Comparison of ENCODE assay signal across 12 cellular contexts in the genomic region with DNA sequence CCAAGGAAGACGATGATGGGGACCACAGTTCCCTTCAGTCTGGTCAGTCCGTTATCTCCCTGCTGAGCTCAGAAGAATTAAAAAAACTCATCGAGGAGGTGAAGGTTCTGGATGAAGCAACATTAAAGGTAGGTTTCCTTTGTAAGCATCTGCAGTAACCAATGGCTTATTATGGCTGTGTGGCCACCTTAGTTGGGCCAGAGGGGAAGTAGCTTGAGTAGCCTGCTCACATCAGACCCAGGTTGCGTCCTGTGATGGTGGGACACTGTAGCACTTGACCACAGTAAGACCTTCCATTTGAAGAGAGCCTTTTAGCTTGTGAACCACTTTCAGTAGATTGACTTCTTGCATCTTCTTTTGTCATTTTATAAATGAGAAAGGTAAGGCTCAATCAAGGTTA. TPM values are rescaled to one million over a fixed set of nuclear protein-coding genes. Genes with fewer than 3 reads are reported as not detected.
DNase-seq lines count a peak whose midpoint lies in the region; ATAC-seq and TF ChIP-seq lines count a peak whose summit lies in the region.
"Had no signal": no experiment of that assay in that cellular context is flagged by ENCODE, and none has a peak within 500 bp of the region (broad histone marks: within the 10 kb centered on the region; RNA-seq: fewer than 3 reads in every experiment).

No MANE protein-coding gene starts in this region.

- H3K4me1 Mint-ChIP-seq in activated T-cell treated with anti-CD3 and anti-CD28 coated beads, Interleukin-2, amount 50 U/mL, for 24 hours (ENCODE audit: low read depth) = peaks cover 98% of the 10 kb centered on the region
- peaks cover 45% of the 10 kb centered on the region for H3K4me1 Mint-ChIP-seq in activated T-helper 17 cell treated with anti-CD3 and anti-CD28 coated beads, Interleukin-2, amount 50 U/mL, for 72 hours
- H3K4me1 Mint-ChIP-seq in stimulated activated memory B cell treated with anti-CD40 and anti-IgM and Interleukin-4, amounts not matched to agents 10 μg/mL and 1 μg/mL and 100 μg/mL, for 72 hours = peaks cover 94% of the 10 kb centered on the region

- peak overlapping the region; percentile 93 for H3K27ac Mint-ChIP-seq in activated T-cell treated with anti-CD3 and anti-CD28 coated beads, Interleukin-2, amount 50 U/mL, for 24 hours
- peak overlapping the region; percentile 97 for H3K27ac Mint-ChIP-seq in activated T-helper 17 cell treated with anti-CD3 and anti-CD28 coated beads, Interleukin-2, amount 50 U/mL, for 72 hours
- peak overlapping the region; percentile 88 for H3K27ac Mint-ChIP-seq in stimulated activated memory B cell treated with anti-CD40 and anti-IgM and Interleukin-4, amounts not matched to agents 10 μg/mL and 1 μg/mL and 100 μg/mL, for 72 hours

- CTCF ChIA-PET in RWPE1 (lab: Yijun Ruan, JAX) = no interaction called here

- POLR2A ChIA-PET in RWPE1 (lab: Yijun Ruan, JAX; ENCODE audit: low non-redundant PET) = no interaction called here

- ATAC-seq in HG02943 (IDR thresholded peaks at IDR 0.05; ENCODE audit: low read depth, unreplicated experiment) = peak; percentile 18
- no peak for ATAC-seq in activated T-helper 17 cell treated with anti-CD3 and anti-CD28 coated beads, Interleukin-2, amount 50 U/mL, for 72 hours (replicated peaks)
- ATAC-seq in stimulated activated memory B cell treated with anti-CD40 and anti-IgM and Interleukin-4, amounts not matched to agents 10 μg/mL and 1 μg/mL and 100 μg/mL, for 72 hours = no peak

- peak overlapping the region; percentile 91 for H3K4me3 Mint-ChIP-seq in activated T-cell treated with anti-CD3 and anti-CD28 coated beads, Interleukin-2, amount 50 U/mL, for 24 hours
- peak overlapping the region; percentile 99 for H3K4me3 Mint-ChIP-seq in activated T-helper 17 cell treated with anti-CD3 and anti-CD28 coated beads, Interleukin-2, amount 50 U/mL, for 72 hours
- H3K4me3 Mint-ChIP-seq in stimulated activated memory B cell treated with anti-CD40 and anti-IgM and Interleukin-4, amounts not matched to agents 10 μg/mL and 1 μg/mL and 100 μg/mL, for 72 hours = peak overlapping the region; percentile 97

- no peak overlapping the region for H3K27ac ChIP-seq in RWPE1

- no peak for DNase-seq in activated T-cell treated with anti-CD3 and anti-CD28 coated beads, Interleukin-2, amount 50 U/mL, for 24 hours
- DNase-seq in activated T-cell treated with anti-CD3 and anti-CD28 coated beads, Interleukin-2, amount 50 U/mL, for 1 hour = no peak
- DNase-seq in NCI-H1930 (lab: John Stamatoyannopoulos, UW) (no peak), NCI-H526 treated with DMSO at 0.1 percent for 48 hours (lab: John Stamatoyannopoulos, UW) (no peak), RWPE1 (ENCODE audit: low spot score) (no peak)
- DNase-seq: activated gamma-delta T cell; effector CD8-positive, alpha-beta T cell; hippocampal formation; NCI-H526 had no signal

- H3K27me3 Mint-ChIP-seq in activated T-cell treated with anti-CD3 and anti-CD28 coated beads, Interleukin-2, amount 50 U/mL, for 24 hours = no peaks in the 10 kb centered on the region
- no peaks in the 10 kb centered on the region for H3K27me3 Mint-ChIP-seq in activated T-helper 17 cell treated with anti-CD3 and anti-CD28 coated beads, Interleukin-2, amount 50 U/mL, for 72 hours
- H3K27me3 Mint-ChIP-seq in stimulated activated memory B cell treated with anti-CD40 and anti-IgM and Interleukin-4, amounts not matched to agents 10 μg/mL and 1 μg/mL and 100 μg/mL, for 72 hours = no peaks in the 10 kb centered on the region

- no peaks in the 10 kb centered on the region for H3K9me3 Mint-ChIP-seq in activated T-cell treated with anti-CD3 and anti-CD28 coated beads, Interleukin-2, amount 50 U/mL, for 24 hours
- no peaks in the 10 kb centered on the region for H3K9me3 Mint-ChIP-seq in activated T-helper 17 cell treated with anti-CD3 and anti-CD28 coated beads, Interleukin-2, amount 50 U/mL, for 72 hours
- no peaks in the 10 kb centered on the region for H3K9me3 Mint-ChIP-seq in stimulated activated memory B cell treated with anti-CD40 and anti-IgM and Interleukin-4, amounts not matched to agents 10 μg/mL and 1 μg/mL and 100 μg/mL, for 72 hours

- TF ChIP-seq CTCF in RWPE1 (conservative IDR thresholded peaks at IDR 0.05; ENCODE audit: low read depth) = no peak

- peaks cover 94% of the 10 kb centered on the region for H3K36me3 Mint-ChIP-seq in activated T-cell treated with anti-CD3 and anti-CD28 coated beads, Interleukin-2, amount 50 U/mL, for 24 hours (ENCODE audit: low read depth)
- H3K36me3 Mint-ChIP-seq in activated T-helper 17 cell treated with anti-CD3 and anti-CD28 coated beads, Interleukin-2, amount 50 U/mL, for 72 hours (ENCODE audit: low read depth) = peaks cover 100% of the 10 kb centered on the region
- H3K36me3 Mint-ChIP-seq in stimulated activated memory B cell treated with anti-CD40 and anti-IgM and Interleukin-4, amounts not matched to agents 10 μg/mL and 1 μg/mL and 100 μg/mL, for 72 hours = peaks cover 93% of the 10 kb centered on the region

RNA-seq across cellular contexts. Expression of a gene that starts 22.6 kb away (rescaled TPM):
- 1 to 10 TPM; 5.9 to 8.8 TPM for total RNA-seq in activated T-helper 17 cell treated with anti-CD3 and anti-CD28 coated beads, Interleukin-2, amount 50 U/mL, for 72 hours
